In genomic region chr3:41997702-41998551, GRCh38 we compare ENCODE assay signal across 1 cellular context.
TF ChIP-seq lines count a peak whose summit lies in the region.

No MANE protein-coding gene starts in this region.

TF ChIP-seq in HCT116, 20 proteins besides CTCF, POLR2A, EP300 and RAD21 (continued from another document):
- TF ChIP-seq ATF3 (IDR thresholded peaks at IDR 0.05) (no peak), JUND (IDR thresholded peaks at IDR 0.05) (no peak), EGR1 (IDR thresholded peaks at IDR 0.05; ENCODE audit: low read depth) (no peak), ZNF274 (IDR thresholded peaks at IDR 0.05; ENCODE audit: low read depth, low read length) (no peak), YY1 (IDR thresholded peaks at IDR 0.05; ENCODE audit: extremely low read depth, insufficient replicate concordance, low read depth, low read length) (no peak), POLR2AphosphoS5 (IDR thresholded peaks at IDR 0.05; ENCODE audit: low read depth, low read length) (no peak), EZH2phosphoT487 (IDR thresholded peaks at IDR 0.05; ENCODE audit: borderline replicate concordance) (no peak)
